ENCODE assay signal across 8 cellular contexts in the genomic region with DNA sequence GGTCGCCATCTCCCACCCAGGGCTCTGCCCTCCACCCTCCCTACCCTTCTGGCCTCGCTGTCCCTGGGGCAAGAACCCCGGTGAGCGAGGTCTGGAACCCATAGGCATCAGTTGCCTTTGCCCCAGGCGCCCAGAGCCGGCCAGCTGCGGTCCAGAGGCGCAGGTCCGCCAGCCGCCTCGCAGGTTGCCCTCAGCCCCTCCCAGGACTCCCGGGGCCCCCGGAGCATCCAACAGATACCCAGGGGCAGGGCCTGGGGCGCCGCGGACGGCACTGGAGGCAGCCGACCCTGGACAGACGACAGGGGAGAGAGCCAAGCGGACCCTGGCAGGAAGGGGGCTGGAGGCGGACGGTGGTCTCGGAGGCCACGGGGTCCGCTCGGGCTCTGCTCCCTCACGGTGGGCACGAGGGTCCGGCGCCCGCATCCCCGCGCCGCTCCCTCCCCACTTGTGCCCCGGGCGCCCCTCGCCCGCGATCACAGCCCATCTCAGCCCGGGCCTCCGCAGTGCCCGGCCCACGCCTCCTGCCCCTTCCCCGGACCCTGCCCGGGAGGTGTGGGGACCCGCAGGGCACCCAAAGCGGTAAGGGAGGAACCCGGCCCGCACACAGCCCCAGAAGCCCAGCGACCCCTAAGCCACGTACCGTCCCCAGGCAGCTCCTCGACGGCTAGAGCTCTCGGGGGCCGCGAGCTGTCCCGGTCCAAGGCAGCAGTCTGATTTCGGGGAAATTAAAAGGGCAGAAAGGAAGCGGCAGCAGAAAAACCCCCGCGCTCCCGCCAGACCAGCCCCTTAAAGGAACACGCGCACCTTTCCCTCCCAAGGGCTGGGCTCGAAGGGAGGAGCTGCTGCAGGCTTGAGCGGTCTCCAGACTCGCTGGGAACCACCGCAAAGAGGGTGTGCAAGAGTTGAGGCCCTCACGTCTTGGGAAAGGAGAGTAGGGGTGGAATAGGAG. TPM values are rescaled to one million over a fixed set of nuclear protein-coding genes. Genes with fewer than 3 reads are reported as not detected.
DNase-seq lines count a peak whose midpoint lies in the region; ATAC-seq and TF ChIP-seq lines count a peak whose summit lies in the region.

A gene with protein sequence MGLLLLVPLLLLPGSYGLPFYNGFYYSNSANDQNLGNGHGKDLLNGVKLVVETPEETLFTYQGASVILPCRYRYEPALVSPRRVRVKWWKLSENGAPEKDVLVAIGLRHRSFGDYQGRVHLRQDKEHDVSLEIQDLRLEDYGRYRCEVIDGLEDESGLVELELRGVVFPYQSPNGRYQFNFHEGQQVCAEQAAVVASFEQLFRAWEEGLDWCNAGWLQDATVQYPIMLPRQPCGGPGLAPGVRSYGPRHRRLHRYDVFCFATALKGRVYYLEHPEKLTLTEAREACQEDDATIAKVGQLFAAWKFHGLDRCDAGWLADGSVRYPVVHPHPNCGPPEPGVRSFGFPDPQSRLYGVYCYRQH (minus strand): TSS at position 726 of the 949 bp plus-strand sequence. CDS start 8,246 bp downstream, outside the sequence.

- POLR2A ChIA-PET in WTC11 (lab: Charles Lee), result interaction anchor here (0.6 to 1.6 kb wide), 10 partner anchors 10 to 193 kb away, joined by 3 to 7 read pairs (median 4); a partner anchor contains a TSS

- peak; percentile 44 for ATAC-seq in HG03139 (IDR thresholded peaks at IDR 0.05; ENCODE audit: unreplicated experiment)
- ATAC-seq in WTC11, result peak; percentile 40
- ATAC-seq in central memory CD8-positive, alpha-beta T cell (replicated peaks; ENCODE audit: extremely low read depth, poor library complexity, severe bottlenecking), result peak; percentile 39
- peak; percentile 17 for ATAC-seq in lung (ENCODE audit: insufficient read depth, low FRiP score)

- H3K27ac Mint-ChIP-seq in WTC11, result no peak within 1 kb of the TSS
- H3K27ac Mint-ChIP-seq in central memory CD8-positive, alpha-beta T cell (ENCODE audit: low read depth), result peak within 1 kb of the TSS; percentile 93

- TF ChIP-seq CTCF in GM06990 (IDR thresholded peaks at IDR 0.05; ENCODE audit: insufficient read depth, low read length, poor library complexity, severe bottlenecking) (no peak), WTC11 (IDR thresholded peaks at IDR 0.05) (no peak), lung (IDR thresholded peaks at IDR 0.05; ENCODE audit: control extremely low read depth, extremely low read depth) (no peak)

- peak within 1 kb of the TSS; percentile 72 for H3K4me3 Mint-ChIP-seq in WTC11
- H3K4me3 Mint-ChIP-seq in central memory CD8-positive, alpha-beta T cell, result peak within 1 kb of the TSS; percentile 80

- H3K36me3 Mint-ChIP-seq in WTC11, result peaks cover 17% of the 10 kb centered on the region
- H3K36me3 Mint-ChIP-seq in central memory CD8-positive, alpha-beta T cell (ENCODE audit: insufficient read depth), result peaks cover 2% of the 10 kb centered on the region

- H3K27ac ChIP-seq in lung (ENCODE audit: low read depth in 1 of 2, low read length in 1 of 2), result no peak within 1 kb of the TSS

- H3K4me3 ChIP-seq in GM06990 (replicated peaks; ENCODE audit: low read depth, low read length) (peak within 1 kb of the TSS; percentile 69), lung (peak within 1 kb of the TSS; percentile 50)

- H3K27me3 ChIP-seq in GM06990 (replicated peaks; ENCODE audit: control insufficient read depth, insufficient read depth, low read length), result peaks cover 2% of the 10 kb centered on the region; the same call in 1 of the 2 replicates
- no peaks in the 10 kb centered on the region for H3K27me3 ChIP-seq in lung (ENCODE audit: control insufficient read depth, insufficient read depth)

- peaks cover 3 to 24% of the 10 kb centered on the region in 2 donors for H3K4me1 ChIP-seq in lung (ENCODE audit: control insufficient read depth in 2 of 2, insufficient read depth in 2 of 2, low read length in 2 of 2)

- DNase-seq in GM06990 (ENCODE audit: extremely low read depth, insufficient read length) (no peak), WTC11 (ENCODE audit: low spot score) (peak; percentile 66), lung (ENCODE audit: low spot score) (no peak), nucleus accumbens (lab: John Stamatoyannopoulos, UW) (no peak), globus pallidus (ENCODE audit: low spot score) (no peak)
- DNase-seq in central memory CD8-positive, alpha-beta T cell (ENCODE audit: low spot score in 2 of 2), result no peak
- DNase-seq in stimulated activated CD8-positive, alpha-beta memory T cell treated with anti-CD3 and anti-CD28 coated beads, Interleukin-2, amount 100 ng/mL, for 48 hours (ENCODE audit: low read depth in 2 of 2), result peak; percentile 54 to 57

- H3K4me1 Mint-ChIP-seq in WTC11, result peaks cover 40% of the 10 kb centered on the region
- peaks cover 23% of the 10 kb centered on the region for H3K4me1 Mint-ChIP-seq in central memory CD8-positive, alpha-beta T cell

- peaks cover 0 to 2% of the 10 kb centered on the region in 2 donors for H3K9me3 ChIP-seq in lung (ENCODE audit: control insufficient read depth in 2 of 2, insufficient read depth in 1 of 2, low read length in 1 of 2)

- no peaks in the 10 kb centered on the region for H3K9me3 Mint-ChIP-seq in WTC11
- H3K9me3 Mint-ChIP-seq in central memory CD8-positive, alpha-beta T cell, result no peaks in the 10 kb centered on the region

- 1 to 2% methylated on average over 54 to 70 of the region's 70 CpGs for WGBS in lung, 2 donors

- H3K27me3 Mint-ChIP-seq in WTC11 (ENCODE audit: low read depth), result 0 out of 2 replicates have a peak, but pooled peaks cover 2% of the 10 kb centered on the region
- H3K27me3 Mint-ChIP-seq in central memory CD8-positive, alpha-beta T cell, result peaks cover 9% of the 10 kb centered on the region

- no peaks in the 10 kb centered on the region for H3K36me3 ChIP-seq in GM06990 (ENCODE audit: control insufficient read depth, insufficient read depth, low read length)
- H3K36me3 ChIP-seq in lung (ENCODE audit: control insufficient read depth in 2 of 2, insufficient read depth in 2 of 2, low read length in 2 of 2), result peaks cover 0 to 7% of the 10 kb centered on the region in 2 donors

- CTCF ChIA-PET in WTC11 (lab: Charles Lee), result interaction anchor here (0.5 to 4.2 kb wide), 40 partner anchors 10 to 428 kb away, joined by 3 to 64 read pairs (median 4); a partner anchor contains a TSS

TF ChIP-seq in WTC11, 78 proteins besides CTCF, POLR2A, EP300 and RAD21 (continues in another document):
- TF ChIP-seq SMAD4 (CRISPR knock-in tag; IDR thresholded peaks at IDR 0.05) (no peak), ZNF232 (CRISPR knock-in tag; IDR thresholded peaks at IDR 0.05) (no peak), ZNF219 (CRISPR knock-in tag; IDR thresholded peaks at IDR 0.05; ENCODE audit: borderline replicate concordance) (0 out of 2 replicates have a peak, but pooled peaks have one; percentile 17), ZNF263 (CRISPR knock-in tag; IDR thresholded peaks at IDR 0.05; ENCODE audit: low read depth) (no peak), EMX1 (CRISPR knock-in tag; IDR thresholded peaks at IDR 0.05) (no peak), SP1 (CRISPR knock-in tag; conservative IDR thresholded peaks at IDR 0.05) (peak; percentile 49), ETV6 (CRISPR knock-in tag; IDR thresholded peaks at IDR 0.05) (peak; percentile 72; the same call in 1 of the 2 replicates), FOXP1 (CRISPR knock-in tag; IDR thresholded peaks at IDR 0.05; ENCODE audit: borderline replicate concordance) (no peak; the same call in 1 of the 2 replicates), ESRRA (CRISPR knock-in tag; IDR thresholded peaks at IDR 0.05; ENCODE audit: borderline replicate concordance) (0 out of 2 replicates have a peak, but pooled peaks have one; percentile 29)
- TF ChIP-seq, protein P1, sequence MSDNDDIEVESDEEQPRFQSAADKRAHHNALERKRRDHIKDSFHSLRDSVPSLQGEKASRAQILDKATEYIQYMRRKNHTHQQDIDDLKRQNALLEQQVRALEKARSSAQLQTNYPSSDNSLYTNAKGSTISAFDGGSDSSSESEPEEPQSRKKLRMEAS (CRISPR knock-in tag; IDR thresholded peaks at IDR 0.05), result peak; percentile 55; the same call in 1 of the 2 replicates
- TF ChIP-seq, protein P2, sequence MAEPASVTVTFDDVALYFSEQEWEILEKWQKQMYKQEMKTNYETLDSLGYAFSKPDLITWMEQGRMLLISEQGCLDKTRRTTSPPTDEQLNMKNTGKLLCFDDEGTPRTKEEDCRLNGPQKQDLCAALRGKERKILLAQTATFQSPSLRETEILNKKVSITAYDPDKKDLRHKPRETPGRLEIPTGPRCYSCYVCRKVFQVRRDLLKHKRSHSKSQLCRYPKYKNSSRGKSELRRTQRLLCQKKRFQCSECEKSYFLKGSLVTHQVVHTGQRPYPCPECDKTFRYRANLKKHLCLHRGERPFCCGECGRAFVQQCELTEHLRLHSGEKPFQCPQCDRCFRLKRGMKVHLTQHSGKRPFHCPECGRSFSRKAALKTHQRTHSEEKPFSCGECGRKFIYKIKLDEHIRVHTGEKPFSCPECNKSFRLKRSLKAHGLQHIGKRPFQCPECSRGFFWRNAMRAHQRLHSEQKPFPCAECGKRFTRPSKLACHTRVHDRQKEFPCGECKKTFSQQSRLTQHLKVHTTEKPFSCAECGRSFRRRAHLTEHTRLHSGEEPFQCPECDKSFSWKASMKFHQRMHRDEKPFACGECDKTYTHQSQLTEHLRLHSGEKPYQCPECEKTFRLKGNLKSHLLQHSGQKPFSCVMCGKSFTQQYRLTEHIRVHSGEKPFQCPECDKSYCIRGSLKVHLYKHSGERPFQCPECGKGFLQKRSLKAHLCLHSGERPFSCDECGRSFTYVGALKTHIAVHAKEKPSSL (CRISPR knock-in tag; conservative IDR thresholded peaks at IDR 0.05), result no peak
- TF ChIP-seq, protein P3, sequence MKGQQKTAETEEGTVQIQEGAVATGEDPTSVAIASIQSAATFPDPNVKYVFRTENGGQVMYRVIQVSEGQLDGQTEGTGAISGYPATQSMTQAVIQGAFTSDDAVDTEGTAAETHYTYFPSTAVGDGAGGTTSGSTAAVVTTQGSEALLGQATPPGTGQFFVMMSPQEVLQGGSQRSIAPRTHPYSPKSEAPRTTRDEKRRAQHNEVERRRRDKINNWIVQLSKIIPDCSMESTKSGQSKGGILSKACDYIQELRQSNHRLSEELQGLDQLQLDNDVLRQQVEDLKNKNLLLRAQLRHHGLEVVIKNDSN (CRISPR knock-in tag; IDR thresholded peaks at IDR 0.05), result peak; percentile 16; the same call in 1 of the 2 replicates

RNA-seq across cellular contexts. Expression of the gene that starts here (rescaled TPM):
- total RNA-seq in WTC11 (2021) (50.6 to 65.9 TPM (median 65.2 TPM) in 3 replicates), lung (10 to 100 TPM in 1 of 2 donors, 1 to 10 TPM in 1; 5.7 to 15.5 TPM)
- polyA plus RNA-seq in lung, result 10 to 100 TPM in 1 of 2 donors, 1 to 10 TPM in 1; 3.9 to 15.4 TPM

Comparison
In these comparisons a context has a peak if more than half of its experiments do, and no peak if none do; other contexts are left out.
1. DNase-seq: peak in WTC11 (single experiment) and stimulated activated CD8-positive, alpha-beta memory T cell treated with anti-CD3 and anti-CD28 coated beads, Interleukin-2, amount 100 ng/mL, for 48 hours (2 of 2); none in GM06990 (single experiment), central memory CD8-positive, alpha-beta T cell (0 of 2), lung (single experiment), nucleus accumbens (0 of 56) and globus pallidus (single experiment).
2. Peak in every context shown above with its lines, with median percentiles within 50 percentile points of each other: ATAC-seq.